2 cellular contexts compared by ENCODE assay signal in genomic region chr20:50144362-50144761, GRCh38.
TF ChIP-seq lines count a peak whose summit lies in the region.

No MANE protein-coding gene starts in this region.

TF ChIP-seq in endothelial cell of umbilical vein, 7 proteins besides CTCF, POLR2A, EP300 and RAD21:
- TF ChIP-seq FOS (IDR thresholded peaks at IDR 0.05; ENCODE audit: borderline replicate concordance, insufficient read depth, low read length) (no peak), MAX (IDR thresholded peaks at IDR 0.05; ENCODE audit: insufficient read depth, insufficient read length) (no peak), MYC (IDR thresholded peaks at IDR 0.05; ENCODE audit: low read depth, low read length) (no peak), GATA2 (IDR thresholded peaks at IDR 0.05; ENCODE audit: insufficient read depth, insufficient read length, low read depth, low read length) (no peak), JUN (IDR thresholded peaks at IDR 0.05; ENCODE audit: borderline replicate concordance, insufficient read depth, insufficient read length, low read depth) (no peak), EZH2 (IDR thresholded peaks at IDR 0.05; ENCODE audit: borderline replicate concordance, low read depth, low read length, severe bottlenecking) (no peak), POLR2AphosphoS5 (IDR thresholded peaks at IDR 0.05; ENCODE audit: insufficient read depth, low read depth, low read length) (no peak)
TF ChIP-seq in endothelial cell of umbilical vein: peak in this region for 0.

TF ChIP-seq in GM12891, 5 proteins besides CTCF, POLR2A, EP300 and RAD21:
- no peak for TF ChIP-seq SPI1 (IDR thresholded peaks at IDR 0.05; ENCODE audit: low read depth, low read length)
